In genomic region chr7:33998487-33998886, GRCh38 we compare ENCODE assay signal across 19 cellular contexts.
A peak's percentile ranks its signal among the peaks of the same experiment; 100 is the strongest.
DNase-seq lines count a peak whose midpoint lies in the region; ATAC-seq and TF ChIP-seq lines count a peak whose summit lies in the region.
"Had no signal": no experiment of that assay in that cellular context is flagged by ENCODE, and none has a peak within 500 bp of the region (broad histone marks: within the 10 kb centered on the region; RNA-seq: fewer than 3 reads in every experiment).

No MANE protein-coding gene starts in this region.

- H3K27ac ChIP-seq in SK-N-SH (ENCODE audit: low read depth in 2 of 2, low read length in 1 of 2) (no peak overlapping the region), osteoblast (ENCODE audit: low read depth, low read length) (peak overlapping the region; percentile 75), tibial nerve (peak overlapping the region in 2 of 4 donors; percentile 69 to 70)
- H3K27ac ChIP-seq: 22Rv1, neural progenitor cell had no signal

- no peak for TF ChIP-seq POLR2A in tibial nerve (IDR thresholded peaks at IDR 0.05)

- H3K27me3 ChIP-seq in SK-N-SH (ENCODE audit: insufficient read depth) (no peaks in the 10 kb centered on the region), osteoblast (ENCODE audit: insufficient read depth, low read length) (no peaks in the 10 kb centered on the region), tibial nerve (no peaks in the 10 kb centered on the region)
- H3K27me3 ChIP-seq: neural progenitor cell had no signal

- H3K79me2 ChIP-seq in SK-N-SH (ENCODE audit: insufficient read depth) (no peaks in the 10 kb centered on the region), osteoblast (ENCODE audit: insufficient read depth, low read length) (no peaks in the 10 kb centered on the region)

- POLR2A ChIA-PET in SK-N-SH (lab: Yijun Ruan, JAX): no interaction called here

- TF ChIP-seq CTCF in SK-N-SH (IDR thresholded peaks at IDR 0.05) (no peak), fibroblast of the aortic adventitia (IDR thresholded peaks at IDR 0.05; ENCODE audit: insufficient read depth, low read length) (no peak), osteoblast (IDR thresholded peaks at IDR 0.05; ENCODE audit: extremely low read depth, low read depth, low read length) (no peak), tibial nerve (IDR thresholded peaks at IDR 0.05) (no peak)

- peaks cover 0 to 5% of the 10 kb centered on the region in 2 experiments for H3K36me3 ChIP-seq in SK-N-SH (replicated peaks in 1 of 2; ENCODE audit: control insufficient read depth in 1 of 2, insufficient read depth in 2 of 2, low read length in 1 of 2)
- peaks cover 5% of the 10 kb centered on the region for H3K36me3 ChIP-seq in osteoblast (ENCODE audit: insufficient read depth, low read length)
- H3K36me3 ChIP-seq in tibial nerve: no peaks in the 10 kb centered on the region
- H3K36me3 ChIP-seq: neural progenitor cell had no signal

- TF ChIP-seq EP300 in SK-N-SH (IDR thresholded peaks at IDR 0.05; ENCODE audit: borderline replicate concordance in 1 of 2, low read depth in 1 of 2, low read length in 1 of 2) (no peak), tibial nerve (IDR thresholded peaks at IDR 0.05) (peak in 1 of 2 donors; percentile 76)

- ATAC-seq in SK-N-SH treated with all-trans-retinoic acid at 6 μM for 48 hours: no peak
- no peak for ATAC-seq in GM21528 (IDR thresholded peaks at IDR 0.05; ENCODE audit: low FRiP score, unreplicated experiment)
- ATAC-seq in HG03095 (IDR thresholded peaks at IDR 0.05; ENCODE audit: unreplicated experiment): no peak
- ATAC-seq: activated CD4-positive, alpha-beta T cell treated with anti-CD3 and anti-CD28 coated beads for 36 hours; activated CD8-positive, alpha-beta memory T cell treated with anti-CD3 and anti-CD28 coated beads, Interleukin-2, amount 10 ng/mL, durations not matched to agents 7 days and 5 days; effector memory CD8-positive, alpha-beta T cell; stimulated activated naive B cell treated with anti-CD40 and anti-IgM and Interleukin-4, amounts not matched to agents 10 μg/mL and 1 μg/mL and 100 μg/mL, for 72 hours had no signal

- no peaks in the 10 kb centered on the region for H3K9me2 ChIP-seq in SK-N-SH

- no peak overlapping the region for H3K4me2 ChIP-seq in SK-N-SH
- peak overlapping the region; percentile 33 for H3K4me2 ChIP-seq in osteoblast (ENCODE audit: insufficient read depth, low read length)
- H3K4me2 ChIP-seq: neural progenitor cell had no signal

- H3K9me3 ChIP-seq in SK-N-SH (peaks cover 2% of the 10 kb centered on the region; the same call in 1 of the 2 replicates), osteoblast (ENCODE audit: low read depth, low read length) (no peaks in the 10 kb centered on the region), tibial nerve (no peaks in the 10 kb centered on the region)

- no peaks in the 10 kb centered on the region for H4K20me1 ChIP-seq in SK-N-SH (ENCODE audit: insufficient read depth)
- no peaks in the 10 kb centered on the region for H4K20me1 ChIP-seq in osteoblast (ENCODE audit: insufficient read depth, low read length)

- H3K4me1 ChIP-seq in SK-N-SH (ENCODE audit: control insufficient read depth in 1 of 2, insufficient read depth in 2 of 2, low read depth in 1 of 2, low read length in 1 of 2): no peaks in the 10 kb centered on the region
- peaks cover 15% of the 10 kb centered on the region for H3K4me1 ChIP-seq in osteoblast (ENCODE audit: insufficient read depth, low read length)
- peaks cover 0 to 9% (median 2%) of the 10 kb centered on the region in 4 donors for H3K4me1 ChIP-seq in tibial nerve
- H3K4me1 ChIP-seq: neural progenitor cell had no signal

- H2AFZ ChIP-seq in SK-N-SH (ENCODE audit: low read depth): 0 out of 2 replicates have a peak overlapping the region, but pooled peaks have one; percentile 25
- peak overlapping the region; percentile 73 for H2AFZ ChIP-seq in osteoblast (ENCODE audit: low read length)
- H2AFZ ChIP-seq: neural progenitor cell had no signal

- no peak for TF ChIP-seq RAD21 in SK-N-SH (IDR thresholded peaks at IDR 0.05; ENCODE audit: low read length)

- CTCF ChIA-PET in SK-N-SH (lab: Yijun Ruan, JAX): no interaction called here

- H3K4me3 ChIP-seq in SK-N-SH (ENCODE audit: low read depth in 2 of 2, low read length in 1 of 2) (no peak overlapping the region), fibroblast of the aortic adventitia (ENCODE audit: low read depth, low read length) (no peak overlapping the region), osteoblast (ENCODE audit: insufficient read depth, low read length) (no peak overlapping the region), tibial nerve (no peak overlapping the region)
- H3K4me3 ChIP-seq: neural progenitor cell had no signal

- no peak overlapping the region for H3K9ac ChIP-seq in SK-N-SH
- H3K9ac ChIP-seq: neural progenitor cell had no signal

- WGBS in SK-N-SH (ENCODE audit: low lambda C conversion rate): 61% methylated on average over 6 of the region's 6 CpGs
- 58 to 73% methylated on average over 6 of the region's 6 CpGs for WGBS in tibial nerve, 2 donors

- DNase-seq in SK-N-SH (no peak), fibroblast of the aortic adventitia (ENCODE audit: low read depth) (peak; percentile 83), osteoblast (ENCODE audit: insufficient read length, low spot score, missing footprints) (peak; percentile 91), tibial nerve (ENCODE audit: low spot score in 2 of 2) (peak; percentile 60 to 64), NCI-H146 (lab: John Stamatoyannopoulos, UW) (no peak)
- DNase-seq: activated CD4-positive, alpha-beta T cell treated with anti-CD3 and anti-CD28 coated beads for 36 hours; activated CD8-positive, alpha-beta memory T cell treated with anti-CD3 and anti-CD28 coated beads, Interleukin-2, amount 10 ng/mL, durations not matched to agents 7 days and 5 days; activated effector memory CD4-positive, alpha-beta T cell treated with anti-CD3 and anti-CD28 coated beads, Interleukin-2, amount 50 U/mL, for 16 hours; effector memory CD8-positive, alpha-beta T cell; hippocampal formation; NCI-H2171 treated with DMSO at 0.1 percent for 48 hours; NCI-H526 treated with DMSO at 0.1 percent for 48 hours; stimulated activated naive B cell treated with anti-CD40 and anti-IgM and Interleukin-4, amounts not matched to agents 10 μg/mL and 1 μg/mL and 100 μg/mL, for 72 hours; SW 1271 had no signal

- peaks cover 5% of the 10 kb centered on the region for H3F3A ChIP-seq in SK-N-SH (replicated peaks; ENCODE audit: insufficient read depth)

TF ChIP-seq in SK-N-SH, 30 proteins besides CTCF, POLR2A, EP300 and RAD21 (continues in another document):
- TF ChIP-seq PBX3 (IDR thresholded peaks at IDR 0.05): no peak
- no peak for TF ChIP-seq NFIC (IDR thresholded peaks at IDR 0.05; ENCODE audit: borderline replicate concordance)
- TF ChIP-seq TEAD4 (IDR thresholded peaks at IDR 0.05; ENCODE audit: borderline replicate concordance, insufficient read depth): no peak
- no peak for TF ChIP-seq CHD2 (IDR thresholded peaks at IDR 0.05; ENCODE audit: low read length, partially characterized antibody)
- TF ChIP-seq RXRA (IDR thresholded peaks at IDR 0.05; ENCODE audit: borderline replicate concordance, low read depth): no peak
- TF ChIP-seq GATA2 (CRISPR knock-in tag; IDR thresholded peaks at IDR 0.05): no peak
- TF ChIP-seq GABPA (IDR thresholded peaks at IDR 0.05; ENCODE audit: low read depth): no peak
- TF ChIP-seq TAF1 (IDR thresholded peaks at IDR 0.05; ENCODE audit: borderline replicate concordance, low read depth, low read length): no peak
- no peak for TF ChIP-seq MXI1 (IDR thresholded peaks at IDR 0.05; ENCODE audit: low read depth, low read length)
- TF ChIP-seq RFX5 (IDR thresholded peaks at IDR 0.05; ENCODE audit: low read length): no peak
- no peak for TF ChIP-seq TCF12 (IDR thresholded peaks at IDR 0.05)
- TF ChIP-seq SMC3 (IDR thresholded peaks at IDR 0.05; ENCODE audit: low read depth, low read length): no peak
- no peak for TF ChIP-seq NRF1 (IDR thresholded peaks at IDR 0.05; ENCODE audit: low read depth, low read length)

TF ChIP-seq in SK-N-SH treated with all-trans-retinoic acid at 6 μM for 48 hours, 23 proteins besides CTCF, POLR2A, EP300 and RAD21:
- TF ChIP-seq OSR1 (CRISPR knock-in tag; IDR thresholded peaks at IDR 0.05) (no peak), ZC3H10 (CRISPR knock-in tag; IDR thresholded peaks at IDR 0.05) (no peak), ZNF70 (CRISPR knock-in tag; IDR thresholded peaks at IDR 0.05) (no peak), PPARA (CRISPR knock-in tag; IDR thresholded peaks at IDR 0.05; ENCODE audit: borderline replicate concordance) (no peak), RARB (CRISPR knock-in tag; IDR thresholded peaks at IDR 0.05) (no peak), GLIS3 (CRISPR knock-in tag; IDR thresholded peaks at IDR 0.05) (no peak)
TF ChIP-seq in SK-N-SH treated with all-trans-retinoic acid at 6 μM for 48 hours: peak in this region for 0.

Comparison
In these comparisons a context has a peak if more than half of its experiments do, and no peak if none do; other contexts are left out.
1. DNase-seq: peak in fibroblast of the aortic adventitia (single experiment), osteoblast (single experiment) and tibial nerve (2 of 2); none in SK-N-SH (single experiment) and NCI-H146 (single experiment).